1 cellular context compared by ENCODE assay signal in genomic region chr10:125156739-125157472, GRCh38.
TF ChIP-seq lines count a peak whose summit lies in the region.

No MANE protein-coding gene starts in this region.

TF ChIP-seq in HepG2, 621 proteins besides CTCF, POLR2A, EP300 and RAD21 (continued from another document):
- TF ChIP-seq TBX3 (IDR thresholded peaks at IDR 0.05; ENCODE audit: borderline replicate concordance) (no peak), HDAC1 (CRISPR knock-in tag; IDR thresholded peaks at IDR 0.05) (no peak), KAT7 (CRISPR knock-in tag; IDR thresholded peaks at IDR 0.05; ENCODE audit: borderline replicate concordance) (no peak), RFX5 (IDR thresholded peaks at IDR 0.05; ENCODE audit: low read depth, low read length) (no peak), GFI1 (CRISPR knock-in tag; IDR thresholded peaks at IDR 0.05; ENCODE audit: borderline replicate concordance) (peak; percentile 23; the same call in 1 of the 2 replicates), ZSCAN25 (CRISPR knock-in tag; IDR thresholded peaks at IDR 0.05) (no peak), SRY (CRISPR knock-in tag; IDR thresholded peaks at IDR 0.05) (no peak), ZBTB7B (CRISPR knock-in tag; IDR thresholded peaks at IDR 0.05) (no peak), ATF3 (CRISPR knock-in tag; IDR thresholded peaks at IDR 0.05) (no peak), TAF15 (IDR thresholded peaks at IDR 0.05; ENCODE audit: low read depth, low read length, poor library complexity, severe bottlenecking) (no peak), HMG20B (CRISPR knock-in tag; conservative IDR thresholded peaks at IDR 0.05) (no peak), HOXA3 (CRISPR knock-in tag; IDR thresholded peaks at IDR 0.05) (no peak), FOXM1 (CRISPR knock-in tag; IDR thresholded peaks at IDR 0.05) (no peak), TEAD2 (CRISPR knock-in tag; IDR thresholded peaks at IDR 0.05) (no peak), ZMYM4 (CRISPR knock-in tag; IDR thresholded peaks at IDR 0.05) (no peak), CAMTA2 (CRISPR knock-in tag; IDR thresholded peaks at IDR 0.05; ENCODE audit: borderline replicate concordance) (no peak), GATA4 (IDR thresholded peaks at IDR 0.05; ENCODE audit: borderline replicate concordance, low read depth) (no peak), MAX (IDR thresholded peaks at IDR 0.05) (no peak), ZNF839 (CRISPR knock-in tag; IDR thresholded peaks at IDR 0.05; ENCODE audit: borderline replicate concordance) (no peak), RNF219 (CRISPR knock-in tag; IDR thresholded peaks at IDR 0.05) (no peak), MTA1 (CRISPR knock-in tag; IDR thresholded peaks at IDR 0.05; ENCODE audit: borderline replicate concordance) (no peak), RARG (CRISPR knock-in tag; IDR thresholded peaks at IDR 0.05; ENCODE audit: low read depth) (no peak), ZNF580 (CRISPR knock-in tag; IDR thresholded peaks at IDR 0.05; ENCODE audit: borderline replicate concordance, low read depth) (no peak), SOX5 (CRISPR knock-in tag; IDR thresholded peaks at IDR 0.05; ENCODE audit: borderline replicate concordance) (peak; percentile 39; the same call in 1 of the 2 replicates), ZNF253 (CRISPR knock-in tag; IDR thresholded peaks at IDR 0.05; ENCODE audit: borderline replicate concordance) (no peak), SOX6 (IDR thresholded peaks at IDR 0.05) (no peak), SOX6 (CRISPR knock-in tag; IDR thresholded peaks at IDR 0.05) (peak; percentile 54; the same call in 1 of the 2 replicates), HOXA7 (CRISPR knock-in tag; IDR thresholded peaks at IDR 0.05) (no peak), PITX1 (CRISPR knock-in tag; IDR thresholded peaks at IDR 0.05) (no peak), NAIF1 (CRISPR knock-in tag; IDR thresholded peaks at IDR 0.05; ENCODE audit: borderline replicate concordance) (no peak), PPARG (CRISPR knock-in tag; conservative IDR thresholded peaks at IDR 0.05) (no peak), EZH2 (conservative IDR thresholded peaks at IDR 0.05; ENCODE audit: low read depth, low read length) (0 out of 2 replicates have a peak, but pooled peaks have one; percentile 18), HNF1B (CRISPR knock-in tag; IDR thresholded peaks at IDR 0.05) (no peak), ZNF468 (CRISPR knock-in tag; IDR thresholded peaks at IDR 0.05) (no peak), ZNF501 (CRISPR knock-in tag; IDR thresholded peaks at IDR 0.05) (no peak), ZNF207 (IDR thresholded peaks at IDR 0.05; ENCODE audit: borderline replicate concordance) (no peak), BATF2 (CRISPR knock-in tag; IDR thresholded peaks at IDR 0.05) (no peak), BCL6 (CRISPR knock-in tag; IDR thresholded peaks at IDR 0.05) (peak; percentile 96), SMAD3 (CRISPR knock-in tag; IDR thresholded peaks at IDR 0.05) (no peak), MNT (IDR thresholded peaks at IDR 0.05) (no peak), ZNF317 (CRISPR knock-in tag; IDR thresholded peaks at IDR 0.05) (no peak), MLLT10 (CRISPR knock-in tag; IDR thresholded peaks at IDR 0.05) (no peak), NCOA2 (CRISPR knock-in tag; IDR thresholded peaks at IDR 0.05) (no peak), ZNF629 (CRISPR knock-in tag; conservative IDR thresholded peaks at IDR 0.05) (no peak), FOSL1 (CRISPR knock-in tag; IDR thresholded peaks at IDR 0.05; ENCODE audit: borderline replicate concordance) (no peak), SMARCE1 (IDR thresholded peaks at IDR 0.05; ENCODE audit: borderline replicate concordance) (no peak), REXO4 (CRISPR knock-in tag; IDR thresholded peaks at IDR 0.05; ENCODE audit: borderline replicate concordance) (no peak), STAT6 (CRISPR knock-in tag; IDR thresholded peaks at IDR 0.05; ENCODE audit: borderline replicate concordance) (no peak), ZBTB25 (CRISPR knock-in tag; IDR thresholded peaks at IDR 0.05) (no peak), ZNF503 (CRISPR knock-in tag; IDR thresholded peaks at IDR 0.05) (no peak)
